ENCODE assay signal across 8 cellular contexts in the genomic region with DNA sequence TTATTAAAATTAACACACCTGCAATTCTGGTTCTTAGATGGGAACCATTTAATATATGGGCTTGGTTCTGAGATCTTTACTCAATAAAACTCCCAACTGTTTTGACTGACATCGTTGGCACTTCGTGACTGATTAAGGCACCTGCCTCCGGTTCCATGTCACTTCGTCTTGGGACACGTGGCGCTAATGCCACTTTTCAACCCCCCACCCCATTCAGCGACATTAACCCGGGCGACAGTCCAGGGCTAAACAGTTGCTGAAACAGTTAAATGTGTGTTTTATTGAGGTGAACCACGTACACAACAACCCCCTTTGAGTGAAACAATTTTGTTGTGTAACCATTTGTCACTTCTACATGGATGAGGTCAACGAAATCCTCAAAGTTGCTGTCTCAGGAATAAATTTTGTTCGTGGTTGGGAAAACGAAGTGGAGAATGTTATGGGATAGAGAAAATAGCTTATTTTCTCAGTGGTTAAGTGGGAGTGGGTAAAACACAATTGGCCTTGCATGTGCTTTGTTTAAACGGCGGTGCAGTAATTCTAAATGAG. TPM values are rescaled to one million over a fixed set of nuclear protein-coding genes. Genes with fewer than 3 reads are reported as not detected.
A peak's percentile ranks its signal among the peaks of the same experiment; 100 is the strongest.
DNase-seq lines count a peak whose midpoint lies in the region; ATAC-seq, FAIRE-seq and TF ChIP-seq lines count a peak whose summit lies in the region.

No MANE protein-coding gene starts in this region.

- H3K9me3 ChIP-seq in muscle layer of colon (ENCODE audit: low read length) = no peaks in the 10 kb centered on the region

- peaks cover 14% of the 10 kb centered on the region; the same call in 1 of the 2 replicates for H3K79me2 ChIP-seq in KMS-11 (ENCODE audit: insufficient read depth, low read depth)

- H3K4me3 ChIP-seq in AG09309 (ENCODE audit: control insufficient read depth, low read depth, low read length) (peak overlapping the region; percentile 67), KMS-11 (IDR thresholded peaks at IDR 0.05; ENCODE audit: insufficient read depth, low read depth, low read length) (no peak overlapping the region), bronchial epithelial cell (ENCODE audit: low read depth, low read length) (peak overlapping the region; percentile 77), muscle layer of colon (ENCODE audit: low read depth in 1 of 2, low read length in 2 of 2) (peak overlapping the region; percentile 55 to 62)

- H3K9ac ChIP-seq in KMS-11 (peak overlapping the region; percentile 89), muscle layer of colon (ENCODE audit: low read length) (peak overlapping the region; percentile 72)

- DNase-seq in AG09309 (ENCODE audit: low read depth) (no peak), bronchial epithelial cell (ENCODE audit: low read depth) (no peak), middle frontal gyrus (ENCODE audit: extremely low spot score, low spot score) (no peak), NCI-H1105 (lab: John Stamatoyannopoulos, UW) (no peak)

- H3K36me3 ChIP-seq in KMS-11 (ENCODE audit: insufficient read depth) (no peaks in the 10 kb centered on the region), bronchial epithelial cell (ENCODE audit: control insufficient read depth, insufficient read depth, low read length) (no peaks in the 10 kb centered on the region), muscle layer of colon (ENCODE audit: insufficient read depth, low read length) (no peaks in the 10 kb centered on the region)

- peak overlapping the region; percentile 88 for H3K27ac ChIP-seq in KMS-11
- H3K27ac ChIP-seq in muscle layer of colon (ENCODE audit: low read depth, low read length) = peak overlapping the region; percentile 99

- peak overlapping the region; percentile 36 for H2AFZ ChIP-seq in KMS-11 (ENCODE audit: low read depth)

- peak overlapping the region; percentile 58 for H3K4me2 ChIP-seq in KMS-11

- FAIRE-seq in bronchial epithelial cell (lab: Jason Lieb, UNC) = no peak

- peaks cover 44% of the 10 kb centered on the region for H3K4me1 ChIP-seq in KMS-11 (ENCODE audit: low read depth, poor library complexity, severe bottlenecking)
- H3K4me1 ChIP-seq in muscle layer of colon (ENCODE audit: insufficient read depth, low read length) = peaks cover 38% of the 10 kb centered on the region

- ATAC-seq in HG03025 (IDR thresholded peaks at IDR 0.05; ENCODE audit: low FRiP score, unreplicated experiment) (no peak), GM18867 (IDR thresholded peaks at IDR 0.05; ENCODE audit: unreplicated experiment) (no peak)

- no peaks in the 10 kb centered on the region for H3K27me3 ChIP-seq in KMS-11 (ENCODE audit: insufficient read depth, low read depth)
- no peaks in the 10 kb centered on the region for H3K27me3 ChIP-seq in bronchial epithelial cell (ENCODE audit: control insufficient read depth, insufficient read depth, low read length)
- H3K27me3 ChIP-seq in muscle layer of colon (ENCODE audit: control insufficient read depth in 1 of 2, insufficient read depth in 2 of 2, low read length in 2 of 2) = no peaks in the 10 kb centered on the region

- no peaks in the 10 kb centered on the region for H4K20me1 ChIP-seq in KMS-11 (ENCODE audit: insufficient read depth)

- no peak for TF ChIP-seq CTCF in AG09309 (IDR thresholded peaks at IDR 0.05; ENCODE audit: control insufficient read depth, insufficient read depth, low read depth, low read length, missing control alignments)
- no peak for TF ChIP-seq CTCF in KMS-11 (conservative IDR thresholded peaks at IDR 0.05; ENCODE audit: low read depth, low read length)
- TF ChIP-seq CTCF in bronchial epithelial cell (IDR thresholded peaks at IDR 0.05; ENCODE audit: insufficient read depth, low read length, severe bottlenecking) = no peak

RNA-seq across cellular contexts. Expression of a gene that starts 9.9 kb away (rescaled TPM):
- total RNA-seq in bronchial epithelial cell = 530 and 1,114 TPM in 2 replicates
